ENCODE assay signal across 8 cellular contexts in the genomic region with DNA sequence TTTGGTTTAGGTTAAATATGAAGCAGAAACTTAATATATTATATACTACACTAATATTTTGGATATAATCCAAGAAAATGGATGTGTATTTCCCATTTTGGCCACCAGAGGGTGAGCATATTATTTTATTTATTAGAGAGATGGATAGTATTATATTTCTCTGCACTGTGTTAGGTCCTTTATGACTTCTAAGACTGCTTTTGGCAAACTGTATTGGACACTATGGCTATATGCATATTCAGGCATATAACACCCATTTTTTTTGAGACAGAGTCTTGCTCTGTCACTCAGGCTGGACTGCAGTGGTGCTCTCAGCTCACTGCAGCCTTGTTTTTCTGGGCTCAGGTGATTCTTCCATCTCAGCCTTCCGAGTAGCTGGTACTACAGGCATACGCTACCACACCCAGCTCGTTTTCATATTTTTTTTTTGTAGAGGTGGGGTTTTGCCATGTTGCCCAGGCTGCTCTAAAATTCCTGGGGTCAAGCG. TPM values are rescaled to one million over a fixed set of nuclear protein-coding genes. Genes with fewer than 3 reads are reported as not detected.
A peak's percentile ranks its signal among the peaks of the same experiment; 100 is the strongest.
DNase-seq lines count a peak whose midpoint lies in the region; ATAC-seq and TF ChIP-seq lines count a peak whose summit lies in the region.

No MANE protein-coding gene starts in this region.

- H3K4me3 Mint-ChIP-seq in nephron progenitor cell = no peak overlapping the region
- no peak overlapping the region for H3K4me3 Mint-ChIP-seq in stimulated activated effector memory CD8-positive, alpha-beta T cell treated with anti-CD3 and anti-CD28 coated beads, Interleukin-12 subunit alpha, Interleukin-12 subunit beta, amount 100 ng/mL, for 72 hours

- peaks cover 9% of the 10 kb centered on the region for H3K4me1 ChIP-seq in cardiac muscle cell (ENCODE audit: low read depth)

- H3K4me3 ChIP-seq in cardiac muscle cell = no peak overlapping the region

- no peak overlapping the region for H3K27ac ChIP-seq in cardiac muscle cell

- no peaks in the 10 kb centered on the region for H3K27me3 ChIP-seq in cardiac muscle cell

- H3K9me3 ChIP-seq in cardiac muscle cell (ENCODE audit: low read depth) = no peaks in the 10 kb centered on the region

- H3K4me1 Mint-ChIP-seq in nephron progenitor cell = no peaks in the 10 kb centered on the region
- no peaks in the 10 kb centered on the region for H3K4me1 Mint-ChIP-seq in stimulated activated effector memory CD8-positive, alpha-beta T cell treated with anti-CD3 and anti-CD28 coated beads, Interleukin-12 subunit alpha, Interleukin-12 subunit beta, amount 100 ng/mL, for 72 hours

- intact Hi-C loops in cardiac septum (cut with DNase I) = no loop called here

- no peak for ATAC-seq in stimulated activated effector memory CD8-positive, alpha-beta T cell treated with anti-CD3 and anti-CD28 coated beads, Interleukin-12 subunit alpha, Interleukin-12 subunit beta, amount 100 ng/mL, for 72 hours

- TF ChIP-seq CTCF in cardiac muscle cell (IDR thresholded peaks at IDR 0.05; ENCODE audit: low read depth, low read length) (peak; percentile 61), nephron progenitor cell (IDR thresholded peaks at IDR 0.05) (peak; percentile 94)

- no peak overlapping the region for H3K27ac Mint-ChIP-seq in nephron progenitor cell
- H3K27ac Mint-ChIP-seq in stimulated activated effector memory CD8-positive, alpha-beta T cell treated with anti-CD3 and anti-CD28 coated beads, Interleukin-12 subunit alpha, Interleukin-12 subunit beta, amount 100 ng/mL, for 72 hours = no peak overlapping the region

- no peaks in the 10 kb centered on the region for H3K27me3 Mint-ChIP-seq in nephron progenitor cell (ENCODE audit: low read depth, poor library complexity)

- DNase-seq in cardiac muscle cell (ENCODE audit: low read depth in 1 of 2, low spot score in 1 of 2) (peak; percentile 30 to 49), cardiac septum (ENCODE audit: low spot score) (no peak), NCI-H2227 (lab: John Stamatoyannopoulos, UW; ENCODE audit: unreplicated experiment) (peak; percentile 50), dermis microvascular lymphatic vessel endothelial cell (ENCODE audit: low read depth in 2 of 2) (peak; percentile 10 to 37), nephron progenitor cell (no peak), cortex of kidney (lab: John Stamatoyannopoulos, UW) (no peak), hippocampal formation (lab: John Stamatoyannopoulos, UW) (no peak)
- DNase-seq in stimulated activated effector memory CD8-positive, alpha-beta T cell treated with anti-CD3 and anti-CD28 coated beads, Interleukin-12 subunit alpha, Interleukin-12 subunit beta, amount 100 ng/mL, for 72 hours (ENCODE audit: low spot score in 2 of 2) = no peak

- peaks cover 7% of the 10 kb centered on the region for H3K9me3 Mint-ChIP-seq in nephron progenitor cell
- H3K9me3 Mint-ChIP-seq in stimulated activated effector memory CD8-positive, alpha-beta T cell treated with anti-CD3 and anti-CD28 coated beads, Interleukin-12 subunit alpha, Interleukin-12 subunit beta, amount 100 ng/mL, for 72 hours = no peaks in the 10 kb centered on the region

- H3K36me3 ChIP-seq in cardiac muscle cell = no peaks in the 10 kb centered on the region

- peaks cover 6% of the 10 kb centered on the region for H3K36me3 Mint-ChIP-seq in nephron progenitor cell (ENCODE audit: low read depth)
- H3K36me3 Mint-ChIP-seq in stimulated activated effector memory CD8-positive, alpha-beta T cell treated with anti-CD3 and anti-CD28 coated beads, Interleukin-12 subunit alpha, Interleukin-12 subunit beta, amount 100 ng/mL, for 72 hours = no peaks in the 10 kb centered on the region

RNA-seq across cellular contexts. Expression of gene PGM1, which starts 17.8 kb away (rescaled TPM):
- total RNA-seq in cardiac muscle cell (344 and 361 TPM in 2 replicates), cardiac septum (199 TPM), dermis microvascular lymphatic vessel endothelial cell (43.1 and 66.1 TPM in 2 replicates)
- polyA plus RNA-seq in cardiac muscle cell = 264 and 277 TPM in 2 replicates

RNA-seq across cellular contexts. Expression of gene EFCAB7, which starts 52.1 kb away (rescaled TPM):
- total RNA-seq in cardiac muscle cell (6.2 and 6.8 TPM in 2 replicates), cardiac septum (4.5 TPM), dermis microvascular lymphatic vessel endothelial cell (2.3 and 2.9 TPM in 2 replicates)
- polyA plus RNA-seq in cardiac muscle cell = 10.6 and 12.5 TPM in 2 replicates

RNA-seq across cellular contexts. Expression of gene ITGB3BP, which starts 52.4 kb away (rescaled TPM):
- total RNA-seq in cardiac muscle cell (5.1 and 10.0 TPM in 2 replicates), cardiac septum (11.1 TPM), dermis microvascular lymphatic vessel endothelial cell (11.4 and 15.7 TPM in 2 replicates)
- polyA plus RNA-seq in cardiac muscle cell = 21.0 and 22.0 TPM in 2 replicates

Comparison
In these comparisons a context has a peak if more than half of its experiments do, and no peak if none do; other contexts are left out.
1. DNase-seq: peak in cardiac muscle cell (2 of 2), NCI-H2227 (single experiment) and dermis microvascular lymphatic vessel endothelial cell (2 of 2); none in cardiac septum (single experiment), nephron progenitor cell (single experiment), stimulated activated effector memory CD8-positive, alpha-beta T cell treated with anti-CD3 and anti-CD28 coated beads, Interleukin-12 subunit alpha, Interleukin-12 subunit beta, amount 100 ng/mL, for 72 hours (0 of 2), cortex of kidney (single experiment) and hippocampal formation (0 of 2).